Comparison of ENCODE assay signal across 12 cellular contexts in the genomic region with DNA sequence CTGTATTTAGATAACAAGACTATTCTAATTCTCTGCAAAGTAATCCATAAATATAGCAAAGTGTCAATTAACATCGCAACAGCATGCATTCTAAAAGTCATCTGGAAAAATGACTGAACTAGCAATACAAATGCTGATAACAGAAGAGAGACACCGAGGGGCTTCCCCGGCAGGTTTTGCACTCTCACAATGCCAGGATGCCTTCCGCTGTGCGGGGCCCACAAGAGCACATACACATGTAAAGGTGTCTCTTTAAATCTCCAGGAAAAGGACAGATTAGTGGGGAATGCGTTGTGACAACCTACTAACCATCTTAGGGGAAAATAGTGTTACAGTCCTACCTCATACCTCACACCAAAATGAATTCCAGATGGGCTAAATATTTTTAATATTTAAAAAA.
DNase-seq lines count a peak whose midpoint lies in the region; ATAC-seq and TF ChIP-seq lines count a peak whose summit lies in the region.
"Had no signal": no experiment of that assay in that cellular context is flagged by ENCODE, and none has a peak within 500 bp of the region (broad histone marks: within the 10 kb centered on the region; RNA-seq: fewer than 3 reads in every experiment).

No MANE protein-coding gene starts in this region.

- H3K27ac Mint-ChIP-seq in GM23338 (peak overlapping the region; percentile 58), neural progenitor cell (no peak overlapping the region)
- H3K27ac Mint-ChIP-seq in activated naive CD8-positive, alpha-beta T cell treated with anti-CD3 and anti-CD28 coated beads for 36 hours: no peak overlapping the region
- H3K27ac Mint-ChIP-seq: IgD-negative memory B cell had no signal

- no peak for TF ChIP-seq POLR2A in esophagus muscularis mucosa (IDR thresholded peaks at IDR 0.05; ENCODE audit: low read depth)

- 96% methylated on average over 6 of the region's 6 CpGs for WGBS in esophagus muscularis mucosa
- WGBS in heart right ventricle, 2 donors: 90 to 94% methylated on average over 6 of the region's 6 CpGs

- H3K79me2 ChIP-seq in GM23338 (replicated peaks; ENCODE audit: insufficient read depth): no peaks in the 10 kb centered on the region
- no peaks in the 10 kb centered on the region for H3K79me2 ChIP-seq in neural progenitor cell (ENCODE audit: low read depth)

- H3K36me3 ChIP-seq in GM23338 (ENCODE audit: insufficient read depth) (no peaks in the 10 kb centered on the region), HUES48 (ENCODE audit: control insufficient read depth, insufficient read depth, low read length) (no peaks in the 10 kb centered on the region), esophagus muscularis mucosa (no peaks in the 10 kb centered on the region), neural progenitor cell (no peaks in the 10 kb centered on the region), heart right ventricle (no peaks in the 10 kb centered on the region)
- H3K36me3 ChIP-seq: BLaER1 treated with 17β-estradiol and CSF1 and Interleukin-3, amounts not matched to agents 10 nM and 100 nM had no signal

- no peaks in the 10 kb centered on the region for H3K9me3 ChIP-seq in HUES48 (ENCODE audit: control insufficient read depth, insufficient read depth, low read length)
- H3K9me3 ChIP-seq in esophagus muscularis mucosa: no peaks in the 10 kb centered on the region
- no peaks in the 10 kb centered on the region for H3K9me3 ChIP-seq in neural progenitor cell (ENCODE audit: low read depth)
- H3K9me3 ChIP-seq in heart right ventricle: no peaks in the 10 kb centered on the region
- H3K9me3 ChIP-seq: BLaER1 treated with 17β-estradiol and CSF1 and Interleukin-3, amounts not matched to agents 10 nM and 100 nM had no signal

- H2AFZ ChIP-seq in GM23338 (no peak overlapping the region), neural progenitor cell (replicated peaks) (no peak overlapping the region)

- TF ChIP-seq EP300 in esophagus muscularis mucosa (IDR thresholded peaks at IDR 0.05): no peak

- H3K4me1 ChIP-seq in GM23338 (ENCODE audit: insufficient read depth) (peaks cover 37% of the 10 kb centered on the region), HUES48 (ENCODE audit: control insufficient read depth, insufficient read depth, low read length) (peaks cover 42% of the 10 kb centered on the region), esophagus muscularis mucosa (peaks cover 14 to 41% (median 38%) of the 10 kb centered on the region in 4 donors), neural progenitor cell (peaks cover 21% of the 10 kb centered on the region), heart right ventricle (peaks cover 5 to 35% (median 16%) of the 10 kb centered on the region in 9 donors)
- H3K4me1 ChIP-seq: BLaER1 treated with 17β-estradiol and CSF1 and Interleukin-3, amounts not matched to agents 10 nM and 100 nM had no signal

- ATAC-seq in GM23338 (peak; percentile 72), heart right ventricle (no peak)

- H3K36me3 Mint-ChIP-seq in GM23338 (ENCODE audit: low read depth) (peaks cover 3% of the 10 kb centered on the region; the same call in 2 of the 3 replicates), neural progenitor cell (no peaks in the 10 kb centered on the region)
- no peaks in the 10 kb centered on the region for H3K36me3 Mint-ChIP-seq in activated naive CD8-positive, alpha-beta T cell treated with anti-CD3 and anti-CD28 coated beads for 36 hours
- H3K36me3 Mint-ChIP-seq: CD4-positive, CD25-positive, alpha-beta regulatory T cell had no signal

- intact Hi-C loops in esophagus muscularis mucosa (cut with DNase I): no loop called here
- intact Hi-C loops in posterior vena cava (cut with DNase I): no loop called here
- intact Hi-C loops in heart right ventricle (cut with DNase I): loop anchor here in 1 of 10 donors (10.0 kb wide), 1 partner anchor 93 kb away; no protein-coding TSS in a partner anchor

- TF ChIP-seq CTCF in GM23338 (conservative IDR thresholded peaks at IDR 0.05; ENCODE audit: low read depth in 2 of 2) (no peak), esophagus muscularis mucosa (IDR thresholded peaks at IDR 0.05) (no peak), neural progenitor cell (IDR thresholded peaks at IDR 0.05) (no peak), heart right ventricle (IDR thresholded peaks at IDR 0.05) (no peak)

- H3K4me3 ChIP-seq in GM23338 (peak overlapping the region; percentile 24), HUES48 (ENCODE audit: low read depth, low read length) (no peak overlapping the region), esophagus muscularis mucosa (no peak overlapping the region), neural progenitor cell (no peak overlapping the region), heart right ventricle (no peak overlapping the region)
- H3K4me3 ChIP-seq: BLaER1 treated with 17β-estradiol and CSF1 and Interleukin-3, amounts not matched to agents 10 nM and 100 nM had no signal

- H3K9me2 ChIP-seq in GM23338 (ENCODE audit: insufficient read depth): peaks cover 5% of the 10 kb centered on the region; the same call in 1 of the 2 replicates

- H3K27ac ChIP-seq in GM23338 (ENCODE audit: low read depth) (no peak overlapping the region), HUES48 (ENCODE audit: low read depth, low read length) (peak overlapping the region; percentile 22), esophagus muscularis mucosa (replicated peaks in 1 of 4) (no peak overlapping the region), neural progenitor cell (no peak overlapping the region), heart right ventricle (no peak overlapping the region)
- H3K27ac ChIP-seq: BLaER1 treated with 17β-estradiol and CSF1 and Interleukin-3, amounts not matched to agents 10 nM and 100 nM had no signal

- H3K9me3 Mint-ChIP-seq in GM23338 (0 out of 3 replicates have a peak, but pooled peaks cover 4% of the 10 kb centered on the region), neural progenitor cell (no peaks in the 10 kb centered on the region)
- H3K9me3 Mint-ChIP-seq in activated naive CD8-positive, alpha-beta T cell treated with anti-CD3 and anti-CD28 coated beads for 36 hours: no peaks in the 10 kb centered on the region
- H3K9me3 Mint-ChIP-seq: CD4-positive, CD25-positive, alpha-beta regulatory T cell had no signal

- H3K27me3 ChIP-seq in GM23338 (ENCODE audit: insufficient read depth) (peaks cover 16% of the 10 kb centered on the region), HUES48 (ENCODE audit: control insufficient read depth, insufficient read depth, low read length) (peaks cover 17% of the 10 kb centered on the region), esophagus muscularis mucosa (no peaks in the 10 kb centered on the region), neural progenitor cell (peaks cover 14% of the 10 kb centered on the region), heart right ventricle (peaks cover 0 to 12% (median 0%) of the 10 kb centered on the region in 7 donors)
- H3K27me3 ChIP-seq: BLaER1 treated with 17β-estradiol and CSF1 and Interleukin-3, amounts not matched to agents 10 nM and 100 nM had no signal

- peaks cover 19% of the 10 kb centered on the region for H3K4me1 Mint-ChIP-seq in GM23338
- H3K4me1 Mint-ChIP-seq in neural progenitor cell: peaks cover 25% of the 10 kb centered on the region
- H3K4me1 Mint-ChIP-seq in activated naive CD8-positive, alpha-beta T cell treated with anti-CD3 and anti-CD28 coated beads for 36 hours: no peaks in the 10 kb centered on the region
- H3K4me1 Mint-ChIP-seq: CD4-positive, CD25-positive, alpha-beta regulatory T cell; IgD-negative memory B cell had no signal

- peak; percentile 51 for DNase-seq in GM23338 (ENCODE audit: low spot score)
- peak; percentile 34 for DNase-seq in esophagus muscularis mucosa (ENCODE audit: extremely low spot score)
- DNase-seq in neural progenitor cell (ENCODE audit: low spot score): peak; percentile 20
- DNase-seq in activated naive CD8-positive, alpha-beta T cell treated with anti-CD3 and anti-CD28 coated beads for 36 hours: no peak
- DNase-seq in posterior vena cava (ENCODE audit: low spot score): no peak
- no peak for DNase-seq in heart right ventricle
- DNase-seq: ACHN; CD4-positive, CD25-positive, alpha-beta regulatory T cell; DMS53 had no signal

- no peaks in the 10 kb centered on the region for H3K27me3 Mint-ChIP-seq in GM23338 (ENCODE audit: insufficient read depth, low read depth, poor library complexity)
- no peaks in the 10 kb centered on the region for H3K27me3 Mint-ChIP-seq in neural progenitor cell (ENCODE audit: insufficient read depth, low read depth)
- H3K27me3 Mint-ChIP-seq in activated naive CD8-positive, alpha-beta T cell treated with anti-CD3 and anti-CD28 coated beads for 36 hours: peaks cover 4% of the 10 kb centered on the region
- H3K27me3 Mint-ChIP-seq: CD4-positive, CD25-positive, alpha-beta regulatory T cell had no signal

- peak overlapping the region; percentile 60; the same call in 2 of the 3 replicates for H3K4me3 Mint-ChIP-seq in GM23338
- H3K4me3 Mint-ChIP-seq in neural progenitor cell: no peak overlapping the region
- no peak overlapping the region for H3K4me3 Mint-ChIP-seq in activated naive CD8-positive, alpha-beta T cell treated with anti-CD3 and anti-CD28 coated beads for 36 hours
- H3K4me3 Mint-ChIP-seq: CD4-positive, CD25-positive, alpha-beta regulatory T cell; IgD-negative memory B cell had no signal

- H3K4me2 ChIP-seq in GM23338 (peak overlapping the region; percentile 63), neural progenitor cell (peak overlapping the region; percentile 39)
- H3K4me2 ChIP-seq: BLaER1 treated with 17β-estradiol and CSF1 and Interleukin-3, amounts not matched to agents 10 nM and 100 nM had no signal

- 0 out of 2 replicates have a peak, but pooled peaks cover 3% of the 10 kb centered on the region for H3F3A ChIP-seq in GM23338 (replicated peaks; ENCODE audit: low read depth)
- H3F3A ChIP-seq in neural progenitor cell (ENCODE audit: low read depth): no peaks in the 10 kb centered on the region

- H3K9ac ChIP-seq in HUES48 (ENCODE audit: low read depth, low read length): no peak overlapping the region
- H3K9ac ChIP-seq in neural progenitor cell: no peak overlapping the region
- H3K9ac ChIP-seq: BLaER1 treated with 17β-estradiol and CSF1 and Interleukin-3, amounts not matched to agents 10 nM and 100 nM had no signal

- H4K20me1 ChIP-seq in GM23338 (replicated peaks; ENCODE audit: insufficient read depth): no peaks in the 10 kb centered on the region
- H4K20me1 ChIP-seq in neural progenitor cell (ENCODE audit: low read depth): no peaks in the 10 kb centered on the region
- H4K20me1 ChIP-seq: BLaER1 treated with 17β-estradiol and CSF1 and Interleukin-3, amounts not matched to agents 10 nM and 100 nM had no signal

TF ChIP-seq in GM23338, 12 proteins besides CTCF, POLR2A, EP300 and RAD21:
- no peak for TF ChIP-seq POLR2AphosphoS5 (IDR thresholded peaks at IDR 0.05; ENCODE audit: low read depth)

Comparison
In these comparisons a context has a peak if more than half of its experiments do, and no peak if none do; other contexts are left out.
1. DNase-seq: peak in GM23338 (single experiment), esophagus muscularis mucosa (single experiment) and neural progenitor cell (single experiment); none in activated naive CD8-positive, alpha-beta T cell treated with anti-CD3 and anti-CD28 coated beads for 36 hours (single experiment), posterior vena cava (single experiment) and heart right ventricle (0 of 2).